ENCODE assay signal across 1 cellular context in genomic region chr19:46344363-46344762, GRCh38.
TF ChIP-seq lines count a peak whose summit lies in the region.

No MANE protein-coding gene starts in this region.

TF ChIP-seq in SK-N-SH treated with all-trans-retinoic acid at 6 μM for 48 hours, 23 proteins besides CTCF, POLR2A, EP300 and RAD21 (continued from another document):
- TF ChIP-seq ZFP3 (CRISPR knock-in tag; IDR thresholded peaks at IDR 0.05) = no peak
- TF ChIP-seq PATZ1 (CRISPR knock-in tag; IDR thresholded peaks at IDR 0.05; ENCODE audit: borderline replicate concordance) = no peak
- TF ChIP-seq ISL1 (CRISPR knock-in tag; IDR thresholded peaks at IDR 0.05) = no peak
- no peak for TF ChIP-seq SNAI2 (CRISPR knock-in tag; IDR thresholded peaks at IDR 0.05)
- TF ChIP-seq RARB (CRISPR knock-in tag; IDR thresholded peaks at IDR 0.05) = no peak
- no peak for TF ChIP-seq ZNF565 (CRISPR knock-in tag; conservative IDR thresholded peaks at IDR 0.05; ENCODE audit: low read depth)
- TF ChIP-seq POU6F1 (CRISPR knock-in tag; IDR thresholded peaks at IDR 0.05; ENCODE audit: borderline replicate concordance, low read depth) = no peak
- no peak for TF ChIP-seq ESRRG (CRISPR knock-in tag; IDR thresholded peaks at IDR 0.05)
